8 cellular contexts compared by ENCODE assay signal in genomic region chr3:141311496-141312358, GRCh38. TPM values are rescaled to one million over a fixed set of nuclear protein-coding genes. Genes with fewer than 3 reads are reported as not detected.
DNase-seq lines count a peak whose midpoint lies in the region; ATAC-seq and TF ChIP-seq lines count a peak whose summit lies in the region.

No MANE protein-coding gene starts in this region.

- intact Hi-C loops in vagina (cut with DNase I), result loop anchor here (5.0 kb wide), 1 partner anchor 146 kb away; no protein-coding TSS in a partner anchor

- peak; percentile 99 for ATAC-seq in HG02870 (IDR thresholded peaks at IDR 0.05; ENCODE audit: unreplicated experiment)

- H3K27ac ChIP-seq in angular gyrus (ENCODE audit: low read depth, low read length), result peak overlapping the region; percentile 87
- H3K27ac ChIP-seq in right atrium auricular region, result peak overlapping the region; percentile 75 to 78
- peak overlapping the region; percentile 85 for H3K27ac ChIP-seq in vagina

- peak in 1 of 2 donors; percentile 27 for TF ChIP-seq POLR2A in vagina (IDR thresholded peaks at IDR 0.05)

- peak; percentile 67 for TF ChIP-seq CTCF in GM13976 (IDR thresholded peaks at IDR 0.05; ENCODE audit: borderline replicate concordance, control extremely low read depth, extremely low read depth, insufficient read depth, missing control alignments)
- peak; percentile 31 to 85 for TF ChIP-seq CTCF in right atrium auricular region (IDR thresholded peaks at IDR 0.05)
- peak; percentile 56 to 65 (median 64) for TF ChIP-seq CTCF in vagina (IDR thresholded peaks at IDR 0.05)

- in situ Hi-C loops in GM13976 (cut with MboI; ENCODE audit: low sequenced_read_pairs, unreplicated experiment), result no loop called here

- H3K4me3 ChIP-seq in right atrium auricular region, result peak overlapping the region; percentile 54 to 67
- H3K4me3 ChIP-seq in vagina, result peak overlapping the region; percentile 58 to 60

- H3K27me3 ChIP-seq in right atrium auricular region, result no peaks in the 10 kb centered on the region
- no peaks in the 10 kb centered on the region for H3K27me3 ChIP-seq in vagina

- H3K4me1 ChIP-seq in right atrium auricular region (peaks cover 0 to 20% of the 10 kb centered on the region in 2 donors), vagina (peaks cover 14% of the 10 kb centered on the region)

- DNase-seq in GM13976 (ENCODE audit: low spot score), result peak; percentile 97
- DNase-seq in NCI-H146 (lab: John Stamatoyannopoulos, UW), result peak; percentile 100
- peak; percentile 95 to 98 (median 97) for DNase-seq in T-helper 1 cell
- DNase-seq in right atrium auricular region (ENCODE audit: low spot score), result peak; percentile 99
- peak; percentile 89 for DNase-seq in pulmonary artery endothelial cell (ENCODE audit: low read depth, low spot score)
- DNase-seq in vagina (ENCODE audit: extremely low spot score in 2 of 2), result peak; percentile 98 to 99

- H3K9me3 ChIP-seq in right atrium auricular region (no peaks in the 10 kb centered on the region), vagina (no peaks in the 10 kb centered on the region)

- H3K36me3 ChIP-seq in right atrium auricular region, result no peaks in the 10 kb centered on the region
- H3K36me3 ChIP-seq in vagina, result no peaks in the 10 kb centered on the region

RNA-seq across cellular contexts. Expression of gene ZBTB38, which starts 56.6 kb away (rescaled TPM):
- total RNA-seq in right atrium auricular region (100 to 1,000 TPM; 120 to 127 TPM), pulmonary artery endothelial cell (80.3 and 128 TPM in 2 replicates), vagina (88.6 TPM)

Comparison
In these comparisons a context has a peak if more than half of its experiments do, and no peak if none do; other contexts are left out.
1. Peak in every context shown above with its lines: DNase-seq, ATAC-seq, H3K4me3 ChIP-seq and H3K27ac ChIP-seq.